In genomic region chr22:47453049-47453448, GRCh38 we compare ENCODE assay signal across 17 cellular contexts.
"Had no signal": no experiment of that assay in that cellular context is flagged by ENCODE, and none has a peak within 500 bp of the region (broad histone marks: within the 10 kb centered on the region; RNA-seq: fewer than 3 reads in every experiment).

No MANE protein-coding gene starts in this region.

- H3K4me1 Mint-ChIP-seq: immature natural killer cell had no signal

- H3K4me3 Mint-ChIP-seq: immature natural killer cell had no signal

- DNase-seq: dermis blood vessel endothelial cell; dorsolateral prefrontal cortex; effector CD4-positive, alpha-beta T cell; effector memory CD4-positive, alpha-beta T cell; esophagus squamous epithelium; foreskin fibroblast; foreskin melanocyte; gastrocnemius medialis; glutamatergic neuron; heart right ventricle; hippocampal formation; immature natural killer cell; left cardiac atrium; left ventricle myocardium superior; lower lobe of right lung; mesenchymal stem cell; midbrain had no signal

- H3K27ac Mint-ChIP-seq: immature natural killer cell had no signal

- H3K36me3 Mint-ChIP-seq: immature natural killer cell had no signal
